Comparison of ENCODE assay signal across 1 cellular context in genomic region chr17:64202683-64203430, GRCh38.
TF ChIP-seq lines count a peak whose summit lies in the region.

No MANE protein-coding gene starts in this region.

TF ChIP-seq in HepG2, 621 proteins besides CTCF, POLR2A, EP300 and RAD21 (continued from another document):
- TF ChIP-seq KIAA2018 (CRISPR knock-in tag; IDR thresholded peaks at IDR 0.05; ENCODE audit: borderline replicate concordance) (no peak), CEBPB (IDR thresholded peaks at IDR 0.05; ENCODE audit: borderline replicate concordance, low read depth, low read length) (0 out of 2 replicates have a peak, but pooled peaks have one; percentile 11), MYC (CRISPR knock-in tag; IDR thresholded peaks at IDR 0.05; ENCODE audit: borderline replicate concordance) (no peak), MXI1 (IDR thresholded peaks at IDR 0.05; ENCODE audit: borderline replicate concordance, low read depth, low read length) (peak; percentile 52; the same call in 2 of the 3 replicates), SP140L (CRISPR knock-in tag; IDR thresholded peaks at IDR 0.05; ENCODE audit: borderline replicate concordance) (no peak), STAG1 (CRISPR knock-in tag; IDR thresholded peaks at IDR 0.05) (peak; percentile 42), ZNF670 (CRISPR knock-in tag; IDR thresholded peaks at IDR 0.05; ENCODE audit: borderline replicate concordance) (0 out of 2 replicates have a peak, but pooled peaks have one; percentile 22), ZNF317 (CRISPR knock-in tag; IDR thresholded peaks at IDR 0.05) (no peak), SALL1 (CRISPR knock-in tag; IDR thresholded peaks at IDR 0.05) (no peak), ZNF552 (CRISPR knock-in tag; IDR thresholded peaks at IDR 0.05; ENCODE audit: borderline replicate concordance) (no peak), ZBTB42 (CRISPR knock-in tag; IDR thresholded peaks at IDR 0.05) (no peak), ATF5 (CRISPR knock-in tag; IDR thresholded peaks at IDR 0.05; ENCODE audit: low read depth) (no peak), SKI (IDR thresholded peaks at IDR 0.05; ENCODE audit: partially characterized antibody) (peak; percentile 69), SAP130 (CRISPR knock-in tag; IDR thresholded peaks at IDR 0.05; ENCODE audit: low read depth) (peak; percentile 54; the same call in 1 of the 2 replicates), MBD4 (IDR thresholded peaks at IDR 0.05; ENCODE audit: borderline replicate concordance, low read length) (no peak), NR2F6 (IDR thresholded peaks at IDR 0.05) (peak; percentile 15; the same call in 1 of the 2 replicates), NR2F6 (CRISPR knock-in tag; IDR thresholded peaks at IDR 0.05) (no peak), ZNF160 (CRISPR knock-in tag; IDR thresholded peaks at IDR 0.05) (no peak), RXRA (CRISPR knock-in tag; IDR thresholded peaks at IDR 0.05) (peak; percentile 46; the same call in 1 of the 2 replicates), KMT2B (CRISPR knock-in tag; IDR thresholded peaks at IDR 0.05) (no peak)
- TF ChIP-seq, protein P1, sequence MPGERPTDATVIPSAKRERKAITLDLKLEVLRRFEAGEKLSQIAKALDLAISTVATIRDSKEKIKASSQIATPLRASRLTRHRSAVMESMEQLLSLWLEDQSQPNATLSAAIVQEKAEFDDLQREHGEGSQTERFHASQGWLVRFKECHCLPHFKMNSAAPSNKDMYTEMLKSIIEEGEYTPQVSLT (CRISPR knock-in tag; IDR thresholded peaks at IDR 0.05; ENCODE audit: borderline replicate concordance, low read depth) = no peak
- TF ChIP-seq, protein P2, sequence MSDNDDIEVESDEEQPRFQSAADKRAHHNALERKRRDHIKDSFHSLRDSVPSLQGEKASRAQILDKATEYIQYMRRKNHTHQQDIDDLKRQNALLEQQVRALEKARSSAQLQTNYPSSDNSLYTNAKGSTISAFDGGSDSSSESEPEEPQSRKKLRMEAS (IDR thresholded peaks at IDR 0.05) = 0 out of 2 replicates have a peak, but pooled peaks have one; percentile 33
- TF ChIP-seq, protein P3, sequence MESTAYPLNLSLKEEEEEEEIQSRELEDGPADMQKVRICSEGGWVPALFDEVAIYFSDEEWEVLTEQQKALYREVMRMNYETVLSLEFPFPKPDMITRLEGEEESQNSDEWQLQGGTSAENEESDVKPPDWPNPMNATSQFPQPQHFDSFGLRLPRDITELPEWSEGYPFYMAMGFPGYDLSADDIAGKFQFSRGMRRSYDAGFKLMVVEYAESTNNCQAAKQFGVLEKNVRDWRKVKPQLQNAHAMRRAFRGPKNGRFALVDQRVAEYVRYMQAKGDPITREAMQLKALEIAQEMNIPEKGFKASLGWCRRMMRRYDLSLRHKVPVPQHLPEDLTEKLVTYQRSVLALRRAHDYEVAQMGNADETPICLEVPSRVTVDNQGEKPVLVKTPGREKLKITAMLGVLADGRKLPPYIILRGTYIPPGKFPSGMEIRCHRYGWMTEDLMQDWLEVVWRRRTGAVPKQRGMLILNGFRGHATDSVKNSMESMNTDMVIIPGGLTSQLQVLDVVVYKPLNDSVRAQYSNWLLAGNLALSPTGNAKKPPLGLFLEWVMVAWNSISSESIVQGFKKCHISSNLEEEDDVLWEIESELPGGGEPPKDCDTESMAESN (CRISPR knock-in tag; conservative IDR thresholded peaks at IDR 0.05) = no peak
- TF ChIP-seq, protein P4, sequence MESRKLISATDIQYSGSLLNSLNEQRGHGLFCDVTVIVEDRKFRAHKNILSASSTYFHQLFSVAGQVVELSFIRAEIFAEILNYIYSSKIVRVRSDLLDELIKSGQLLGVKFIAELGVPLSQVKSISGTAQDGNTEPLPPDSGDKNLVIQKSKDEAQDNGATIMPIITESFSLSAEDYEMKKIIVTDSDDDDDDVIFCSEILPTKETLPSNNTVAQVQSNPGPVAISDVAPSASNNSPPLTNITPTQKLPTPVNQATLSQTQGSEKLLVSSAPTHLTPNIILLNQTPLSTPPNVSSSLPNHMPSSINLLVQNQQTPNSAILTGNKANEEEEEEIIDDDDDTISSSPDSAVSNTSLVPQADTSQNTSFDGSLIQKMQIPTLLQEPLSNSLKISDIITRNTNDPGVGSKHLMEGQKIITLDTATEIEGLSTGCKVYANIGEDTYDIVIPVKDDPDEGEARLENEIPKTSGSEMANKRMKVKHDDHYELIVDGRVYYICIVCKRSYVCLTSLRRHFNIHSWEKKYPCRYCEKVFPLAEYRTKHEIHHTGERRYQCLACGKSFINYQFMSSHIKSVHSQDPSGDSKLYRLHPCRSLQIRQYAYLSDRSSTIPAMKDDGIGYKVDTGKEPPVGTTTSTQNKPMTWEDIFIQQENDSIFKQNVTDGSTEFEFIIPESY (CRISPR knock-in tag; IDR thresholded peaks at IDR 0.05) = peak; percentile 54; the same call in 1 of the 2 replicates
- TF ChIP-seq, protein P5, sequence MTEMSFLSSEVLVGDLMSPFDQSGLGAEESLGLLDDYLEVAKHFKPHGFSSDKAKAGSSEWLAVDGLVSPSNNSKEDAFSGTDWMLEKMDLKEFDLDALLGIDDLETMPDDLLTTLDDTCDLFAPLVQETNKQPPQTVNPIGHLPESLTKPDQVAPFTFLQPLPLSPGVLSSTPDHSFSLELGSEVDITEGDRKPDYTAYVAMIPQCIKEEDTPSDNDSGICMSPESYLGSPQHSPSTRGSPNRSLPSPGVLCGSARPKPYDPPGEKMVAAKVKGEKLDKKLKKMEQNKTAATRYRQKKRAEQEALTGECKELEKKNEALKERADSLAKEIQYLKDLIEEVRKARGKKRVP (CRISPR knock-in tag; IDR thresholded peaks at IDR 0.05) = no peak
